ENCODE assay signal across 9 cellular contexts in genomic region chrX:16484338-16484737, GRCh38.
DNase-seq lines count a peak whose midpoint lies in the region; ATAC-seq and TF ChIP-seq lines count a peak whose summit lies in the region.
"Had no signal": no experiment of that assay in that cellular context is flagged by ENCODE, and none has a peak within 500 bp of the region (broad histone marks: within the 10 kb centered on the region; RNA-seq: fewer than 3 reads in every experiment).

No MANE protein-coding gene starts in this region.

- TF ChIP-seq CTCF in AG09309 (IDR thresholded peaks at IDR 0.05; ENCODE audit: control insufficient read depth, insufficient read depth, low read depth, low read length, missing control alignments), result no peak

- intact Hi-C loops in posterior cingulate gyrus (cut with DNase I), result no loop called here

- DNase-seq in AG09309 (ENCODE audit: low read depth), result peak; percentile 82
- peak; percentile 20 for DNase-seq in LoVo (ENCODE audit: low spot score)
- DNase-seq in activated naive CD4-positive, alpha-beta T cell treated with anti-CD3 and anti-CD28 coated beads, Interleukin-2, amount 10 ng/mL, durations not matched to agents 7 days and 5 days, result peak; percentile 34
- peak; percentile 31 to 94 for DNase-seq in lung microvascular endothelial cell (ENCODE audit: low read depth in 2 of 2)
- no peak for DNase-seq in posterior cingulate gyrus
- DNase-seq in NCI-H1105 treated with DMSO at 0.1 percent for 48 hours (lab: John Stamatoyannopoulos, UW), result no peak
- DNase-seq in mucosa of gallbladder (ENCODE audit: low spot score), result no peak
- DNase-seq: activated B cell treated with CpG ODN at 0.5 μM for 24 hours had no signal

- no peaks in the 10 kb centered on the region for H3K27me3 Mint-ChIP-seq in activated naive CD4-positive, alpha-beta T cell treated with anti-CD3 and anti-CD28 coated beads, Interleukin-2, amount 10 ng/mL, durations not matched to agents 7 days and 5 days
- H3K27me3 Mint-ChIP-seq: activated B cell treated with CpG ODN at 0.5 μM for 24 hours had no signal

- no peak overlapping the region for H3K4me3 Mint-ChIP-seq in activated naive CD4-positive, alpha-beta T cell treated with anti-CD3 and anti-CD28 coated beads, Interleukin-2, amount 10 ng/mL, durations not matched to agents 7 days and 5 days
- H3K4me3 Mint-ChIP-seq: activated B cell treated with CpG ODN at 0.5 μM for 24 hours had no signal

- H3K36me3 Mint-ChIP-seq in activated naive CD4-positive, alpha-beta T cell treated with anti-CD3 and anti-CD28 coated beads, Interleukin-2, amount 10 ng/mL, durations not matched to agents 7 days and 5 days, result peaks cover 1% of the 10 kb centered on the region

- peaks cover 16% of the 10 kb centered on the region for H3K4me1 Mint-ChIP-seq in activated naive CD4-positive, alpha-beta T cell treated with anti-CD3 and anti-CD28 coated beads, Interleukin-2, amount 10 ng/mL, durations not matched to agents 7 days and 5 days
- H3K4me1 Mint-ChIP-seq: activated B cell treated with CpG ODN at 0.5 μM for 24 hours had no signal

- no peak for ATAC-seq in GM19328 (IDR thresholded peaks at IDR 0.05; ENCODE audit: unreplicated experiment)

- no peaks in the 10 kb centered on the region for H3K9me3 Mint-ChIP-seq in activated naive CD4-positive, alpha-beta T cell treated with anti-CD3 and anti-CD28 coated beads, Interleukin-2, amount 10 ng/mL, durations not matched to agents 7 days and 5 days
- H3K9me3 Mint-ChIP-seq: activated B cell treated with CpG ODN at 0.5 μM for 24 hours had no signal

- CTCF ChIA-PET in activated naive CD4-positive, alpha-beta T cell treated with anti-CD3 and anti-CD28 coated beads, Interleukin-2, amount 10 ng/mL, durations not matched to agents 7 days and 5 days (lab: Charles Lee), result no interaction called here

- peak overlapping the region; percentile 60 for H3K27ac Mint-ChIP-seq in activated naive CD4-positive, alpha-beta T cell treated with anti-CD3 and anti-CD28 coated beads, Interleukin-2, amount 10 ng/mL, durations not matched to agents 7 days and 5 days
- H3K27ac Mint-ChIP-seq: activated B cell treated with CpG ODN at 0.5 μM for 24 hours had no signal

- H3K4me3 ChIP-seq in AG09309 (ENCODE audit: control insufficient read depth, low read depth, low read length), result no peak overlapping the region

Comparison
In these comparisons a context has a peak if more than half of its experiments do, and no peak if none do; other contexts are left out.
1. DNase-seq: peak in AG09309 (single experiment), LoVo (single experiment), activated naive CD4-positive, alpha-beta T cell treated with anti-CD3 and anti-CD28 coated beads, Interleukin-2, amount 10 ng/mL, durations not matched to agents 7 days and 5 days (single experiment) and lung microvascular endothelial cell (2 of 2); none in posterior cingulate gyrus (0 of 10), NCI-H1105 treated with DMSO at 0.1 percent for 48 hours (single experiment) and mucosa of gallbladder (single experiment).